5 cellular contexts compared by ENCODE assay signal in genomic region chr2:208653383-208653782, GRCh38.
"Had no signal": no experiment of that assay in that cellular context is flagged by ENCODE, and none has a peak within 500 bp of the region (broad histone marks: within the 10 kb centered on the region; RNA-seq: fewer than 3 reads in every experiment).

No MANE protein-coding gene starts in this region.

- H3K4me2 ChIP-seq: KMS-11 had no signal

- H3K27ac ChIP-seq: HL-60, KMS-11 had no signal

- DNase-seq: KBM-7, KG1 had no signal

- H3K9ac ChIP-seq: KMS-11 had no signal

- FAIRE-seq: HTR-8/SVneo had no signal
